Comparison of ENCODE assay signal across 26 cellular contexts in genomic region chr15:25236861-25237155, GRCh38.
"Had no signal": no experiment of that assay in that cellular context is flagged by ENCODE, and none has a peak within 500 bp of the region (broad histone marks: within the 10 kb centered on the region; RNA-seq: fewer than 3 reads in every experiment).

No MANE protein-coding gene starts in this region.

- H3K27me3 Mint-ChIP-seq: dendritic cell treated with granulocyte-macrophage colony-stimulating factor and Interleukin-4, amounts not matched to agents 40 ng/mL and 50 ng/mL, for 4 days; naive B cell; natural killer cell treated with Interleukin-12 subunit alpha and Interleukin-12 subunit beta and Interleukin-15 and Interleukin-18, amount 100 ng/mL, for 72 hours; stimulated activated memory B cell treated with anti-CD40 and anti-IgM and Interleukin-4, amounts not matched to agents 10 μg/mL and 1 μg/mL and 100 μg/mL, for 72 hours had no signal

- H3K4me2 ChIP-seq: hepatocyte had no signal

- H3K4me1 ChIP-seq: colonic mucosa, esophagus muscularis mucosa, foreskin keratinocyte, gastroesophageal sphincter, heart left ventricle, parathyroid adenoma, prostate gland, right atrium auricular region, spleen, transverse colon, upper lobe of right lung, uterus had no signal

- H3K36me3 ChIP-seq: colonic mucosa, gastroesophageal sphincter, heart left ventricle, prostate gland, right atrium auricular region, spleen, transverse colon, upper lobe of right lung, uterus had no signal

- H3K4me1 Mint-ChIP-seq: mesothelial cell of epicardium; naive B cell; neural crest cell; stimulated activated memory B cell treated with anti-CD40 and anti-IgM and Interleukin-4, amounts not matched to agents 10 μg/mL and 1 μg/mL and 100 μg/mL, for 72 hours had no signal

- H2AFZ ChIP-seq: hepatocyte, parathyroid adenoma had no signal

- ATAC-seq: foreskin keratinocyte; gastroesophageal sphincter; heart left ventricle; mucosa of descending colon; natural killer cell treated with Interleukin-12 subunit alpha and Interleukin-12 subunit beta and Interleukin-15 and Interleukin-18, amount 100 ng/mL, for 72 hours; stimulated activated memory B cell treated with anti-CD40 and anti-IgM and Interleukin-4, amounts not matched to agents 10 μg/mL and 1 μg/mL and 100 μg/mL, for 72 hours; stimulated activated naive CD8-positive, alpha-beta T cell treated with anti-CD3 and anti-CD28 coated beads, Interleukin-15, Interleukin-2, amounts not matched to agents 100 U/mL and 50 U/mL, for 24 hours; upper lobe of right lung had no signal

- H3K27ac Mint-ChIP-seq: dendritic cell treated with granulocyte-macrophage colony-stimulating factor and Interleukin-4, amounts not matched to agents 40 ng/mL and 50 ng/mL, for 4 days; mesothelial cell of epicardium; naive B cell; natural killer cell treated with Interleukin-12 subunit alpha and Interleukin-12 subunit beta and Interleukin-15 and Interleukin-18, amount 100 ng/mL, for 72 hours; stimulated activated memory B cell treated with anti-CD40 and anti-IgM and Interleukin-4, amounts not matched to agents 10 μg/mL and 1 μg/mL and 100 μg/mL, for 72 hours had no signal

- H3K4me3 ChIP-seq: colonic mucosa, esophagus muscularis mucosa, gastroesophageal sphincter, heart left ventricle, hepatocyte, mucosa of descending colon, prostate gland, right atrium auricular region, skin epidermis, spleen, transverse colon, upper lobe of right lung, uterus had no signal

- H3K9ac ChIP-seq: parathyroid adenoma had no signal

- H3K27me3 ChIP-seq: colonic mucosa, esophagus muscularis mucosa, foreskin keratinocyte, gastroesophageal sphincter, heart left ventricle, hepatocyte, right atrium auricular region, spleen, transverse colon, upper lobe of right lung, uterus had no signal

- DNase-seq: colonic mucosa; effector memory CD4-positive, alpha-beta T cell; foreskin keratinocyte; kidney glomerular epithelial cell; mesenchymal stem cell; naive B cell; stimulated activated CD4-positive, alpha-beta T cell treated with anti-CD3 and anti-CD28 coated beads, Interleukin-4, amount 100 ng/mL, for 4 hours; stimulated activated naive CD8-positive, alpha-beta T cell treated with anti-CD3 and anti-CD28 coated beads, Interleukin-15, Interleukin-2, amounts not matched to agents 100 U/mL and 50 U/mL, for 24 hours; transverse colon; uterus had no signal

- H3K36me3 Mint-ChIP-seq: naive B cell; natural killer cell treated with Interleukin-12 subunit alpha and Interleukin-12 subunit beta and Interleukin-15 and Interleukin-18, amount 100 ng/mL, for 72 hours; stimulated activated memory B cell treated with anti-CD40 and anti-IgM and Interleukin-4, amounts not matched to agents 10 μg/mL and 1 μg/mL and 100 μg/mL, for 72 hours had no signal

- H3K4me3 Mint-ChIP-seq: dendritic cell treated with granulocyte-macrophage colony-stimulating factor and Interleukin-4, amounts not matched to agents 40 ng/mL and 50 ng/mL, for 4 days; mesothelial cell of epicardium; naive B cell; natural killer cell treated with Interleukin-12 subunit alpha and Interleukin-12 subunit beta and Interleukin-15 and Interleukin-18, amount 100 ng/mL, for 72 hours; neural crest cell; stimulated activated memory B cell treated with anti-CD40 and anti-IgM and Interleukin-4, amounts not matched to agents 10 μg/mL and 1 μg/mL and 100 μg/mL, for 72 hours had no signal

- H3K27ac ChIP-seq: colonic mucosa, esophagus muscularis mucosa, foreskin keratinocyte, gastroesophageal sphincter, heart left ventricle, hepatocyte, parathyroid adenoma, prostate gland, right atrium auricular region, skin epidermis, spleen, transverse colon, upper lobe of right lung, uterus had no signal

- H3K9me3 Mint-ChIP-seq: natural killer cell treated with Interleukin-12 subunit alpha and Interleukin-12 subunit beta and Interleukin-15 and Interleukin-18, amount 100 ng/mL, for 72 hours; neural crest cell; stimulated activated memory B cell treated with anti-CD40 and anti-IgM and Interleukin-4, amounts not matched to agents 10 μg/mL and 1 μg/mL and 100 μg/mL, for 72 hours had no signal

- H3K9me3 ChIP-seq: colonic mucosa, prostate gland, right atrium auricular region, upper lobe of right lung, uterus had no signal
